ENCODE assay signal across 22 cellular contexts in genomic region chr4:107897823-107898222, GRCh38. TPM values are rescaled to one million over a fixed set of nuclear protein-coding genes. Genes with fewer than 3 reads are reported as not detected.
DNase-seq lines count a peak whose midpoint lies in the region; ATAC-seq and TF ChIP-seq lines count a peak whose summit lies in the region.
"Had no signal": no experiment of that assay in that cellular context is flagged by ENCODE, and none has a peak within 500 bp of the region (broad histone marks: within the 10 kb centered on the region; RNA-seq: fewer than 3 reads in every experiment).

No MANE protein-coding gene starts in this region.

- no peak for TF ChIP-seq EP300 in neural cell (conservative IDR thresholded peaks at IDR 0.05; ENCODE audit: poor library complexity, severe bottlenecking)

- H3K36me3 ChIP-seq in OCI-LY3 (replicated peaks; ENCODE audit: low read depth, low read length) (no peaks in the 10 kb centered on the region), neural cell (ENCODE audit: insufficient read depth, low read length) (no peaks in the 10 kb centered on the region)
- H3K36me3 ChIP-seq: BLaER1 treated with 17β-estradiol and CSF1 and Interleukin-3, amounts not matched to agents 10 nM and 100 nM; pancreas; right lobe of liver; WERI-Rb-1 had no signal

- H3K4me3 ChIP-seq in OCI-LY3 (ENCODE audit: low read length) (no peak overlapping the region), epithelial cell of esophagus (ENCODE audit: low read length) (no peak overlapping the region), neural cell (ENCODE audit: low read length) (no peak overlapping the region)
- H3K4me3 ChIP-seq: BLaER1 treated with 17β-estradiol and CSF1 and Interleukin-3, amounts not matched to agents 10 nM and 100 nM; K562; pancreas; right lobe of liver; SK-N-MC had no signal

- H3K9me3 ChIP-seq in OCI-LY3 (ENCODE audit: insufficient read depth, low read length) (no peaks in the 10 kb centered on the region; the same call in 1 of the 2 replicates), neural cell (ENCODE audit: low read length) (no peaks in the 10 kb centered on the region)
- H3K9me3 ChIP-seq: BLaER1 treated with 17β-estradiol and CSF1 and Interleukin-3, amounts not matched to agents 10 nM and 100 nM; Caco-2; pancreas; right lobe of liver had no signal

- H2AFZ ChIP-seq in OCI-LY3 (ENCODE audit: low read depth, low read length) (no peak overlapping the region), neural cell (ENCODE audit: low read depth, low read length) (no peak overlapping the region)

- no peaks in the 10 kb centered on the region for H3K9me2 ChIP-seq in neural cell (ENCODE audit: insufficient read depth, low read length)

- no peak overlapping the region for H3K9ac ChIP-seq in OCI-LY3 (ENCODE audit: low read length)
- no peak overlapping the region for H3K9ac ChIP-seq in neural cell (ENCODE audit: low read length)
- H3K9ac ChIP-seq: BLaER1 treated with 17β-estradiol and CSF1 and Interleukin-3, amounts not matched to agents 10 nM and 100 nM had no signal

- no peaks in the 10 kb centered on the region for H3F3A ChIP-seq in neural cell (ENCODE audit: insufficient read depth, low read length, poor library complexity, severe bottlenecking)

- peak; percentile 28 for ATAC-seq in GM18907 (IDR thresholded peaks at IDR 0.05; ENCODE audit: unreplicated experiment)
- no peak for ATAC-seq in GM21717 (IDR thresholded peaks at IDR 0.05; ENCODE audit: unreplicated experiment)
- no peak for ATAC-seq in GM18858 (IDR thresholded peaks at IDR 0.05; ENCODE audit: unreplicated experiment)
- ATAC-seq: K562; natural killer cell treated with Interleukin-12 subunit alpha and Interleukin-12 subunit beta and Interleukin-15 and Interleukin-18, amount 100 ng/mL, for 72 hours; pancreas; right lobe of liver had no signal

- no peak for TF ChIP-seq RAD21 in neural cell (conservative IDR thresholded peaks at IDR 0.05)

- H3K4me1 ChIP-seq in OCI-LY3 (ENCODE audit: low read length): peaks cover 25% of the 10 kb centered on the region
- H3K4me1 ChIP-seq: BLaER1 treated with 17β-estradiol and CSF1 and Interleukin-3, amounts not matched to agents 10 nM and 100 nM; right lobe of liver had no signal

- no peaks in the 10 kb centered on the region for H4K20me1 ChIP-seq in OCI-LY3 (ENCODE audit: insufficient read depth, low read length)
- H4K20me1 ChIP-seq in neural cell (ENCODE audit: insufficient read depth): no peaks in the 10 kb centered on the region
- H4K20me1 ChIP-seq: BLaER1 treated with 17β-estradiol and CSF1 and Interleukin-3, amounts not matched to agents 10 nM and 100 nM had no signal

- TF ChIP-seq CTCF in OCI-LY3 (IDR thresholded peaks at IDR 0.05; ENCODE audit: low read depth, low read length) (no peak), epithelial cell of esophagus (IDR thresholded peaks at IDR 0.05; ENCODE audit: insufficient read depth, low read depth, low read length, missing control alignments) (no peak), neural cell (IDR thresholded peaks at IDR 0.05; ENCODE audit: poor library complexity, severe bottlenecking) (no peak)

- H3K27ac ChIP-seq in OCI-LY3 (ENCODE audit: low read length) (peak overlapping the region; percentile 25; the same call in 1 of the 2 replicates), neural cell (ENCODE audit: low read length) (no peak overlapping the region)
- H3K27ac ChIP-seq: BLaER1 treated with 17β-estradiol and CSF1 and Interleukin-3, amounts not matched to agents 10 nM and 100 nM; pancreas; right lobe of liver; SK-N-MC; WERI-Rb-1 had no signal

- no peaks in the 10 kb centered on the region for H3K27me3 ChIP-seq in OCI-LY3 (ENCODE audit: low read depth, low read length)
- H3K27me3 ChIP-seq in neural cell (ENCODE audit: insufficient read depth, low read depth, low read length): no peaks in the 10 kb centered on the region
- H3K27me3 ChIP-seq: BLaER1 treated with 17β-estradiol and CSF1 and Interleukin-3, amounts not matched to agents 10 nM and 100 nM; pancreas; right lobe of liver had no signal

- H3K4me2 ChIP-seq in OCI-LY3 (ENCODE audit: low read length) (peak overlapping the region; percentile 25), neural cell (ENCODE audit: low read length) (no peak overlapping the region)
- H3K4me2 ChIP-seq: BLaER1 treated with 17β-estradiol and CSF1 and Interleukin-3, amounts not matched to agents 10 nM and 100 nM had no signal

- peak; percentile 19 for DNase-seq in epithelial cell of esophagus (ENCODE audit: low read depth)
- DNase-seq in activated CD4-positive, CD25-positive, alpha-beta regulatory T cell (lab: John Stamatoyannopoulos, UW): no peak
- DNase-seq in dedifferentiated amniotic fluid mesenchymal stem cell (ENCODE audit: extremely low spot score): no peak
- DNase-seq: activated CD4-positive, alpha-beta T cell treated with anti-CD3 and anti-CD28 coated beads, Interleukin-2, amount 50 U/mL, for 48 hours; activated naive CD4-positive, alpha-beta T cell treated with Interleukin-2 at 50 U/mL for 16 hours; activated T-cell treated with anti-CD3 and anti-CD28 coated beads for 4 hours; Caco-2; head of caudate nucleus; NCI-H1436 treated with DMSO at 0.1 percent for 48 hours; NCI-H524 treated with DMSO at 0.1 percent for 48 hours; pancreas; right lobe of liver; WERI-Rb-1 had no signal

- H3K79me2 ChIP-seq in OCI-LY3 (ENCODE audit: low read length) (no peaks in the 10 kb centered on the region), neural cell (replicated peaks; ENCODE audit: insufficient read depth, low read length) (no peaks in the 10 kb centered on the region)

TF ChIP-seq in neural cell, 6 proteins besides CTCF, POLR2A, EP300 and RAD21:
- peak; percentile 30 for TF ChIP-seq POLR2AphosphoS5 (IDR thresholded peaks at IDR 0.05)
- TF ChIP-seq SMC3 (conservative IDR thresholded peaks at IDR 0.05; ENCODE audit: poor library complexity): no peak
- no peak for TF ChIP-seq MXI1 (conservative IDR thresholded peaks at IDR 0.05; ENCODE audit: poor library complexity, severe bottlenecking)
- no peak for TF ChIP-seq EZH2 (IDR thresholded peaks at IDR 0.05; ENCODE audit: borderline replicate concordance, insufficient read depth, low read length, poor library complexity, severe bottlenecking)
- TF ChIP-seq REST (IDR thresholded peaks at IDR 0.05; ENCODE audit: borderline replicate concordance): peak; percentile 45

RNA-seq across cellular contexts. Expression of gene CYP2U1, which starts 33.5 kb away (rescaled TPM):
- polyA plus RNA-seq in neural cell: 8.4 and 8.8 TPM in 2 replicates
- 11.7 and 13.4 TPM in 2 replicates for polyA minus RNA-seq in neural cell
